In genomic region chr1:182604835-182605164, GRCh38 we compare ENCODE assay signal across 8 cellular contexts. TPM values are rescaled to one million over a fixed set of nuclear protein-coding genes. Genes with fewer than 3 reads are reported as not detected.
DNase-seq lines count a peak whose midpoint lies in the region; ATAC-seq and TF ChIP-seq lines count a peak whose summit lies in the region.

No MANE protein-coding gene starts in this region.

- H3K9ac ChIP-seq in BLaER1 treated with 17β-estradiol and CSF1 and Interleukin-3, amounts not matched to agents 10 nM and 100 nM = peak overlapping the region in 9 of 11 experiments; percentile 34 to 88 (median 76); a peak in 14 of 22 replicates
- H3K9ac ChIP-seq in HCT116 (ENCODE audit: low read length) = no peak overlapping the region

- H3K27ac Mint-ChIP-seq in naive thymus-derived CD8-positive, alpha-beta T cell = peak overlapping the region in 2 of 10 donors; percentile 15 to 28

- H3K4me1 ChIP-seq in BLaER1 treated with 17β-estradiol and CSF1 and Interleukin-3, amounts not matched to agents 10 nM and 100 nM = peaks cover 67 to 84% (median 79%) of the 10 kb centered on the region in 10 experiments
- peaks cover 0 to 21% of the 10 kb centered on the region in 2 experiments; a peak in 3 of 4 replicates for H3K4me1 ChIP-seq in HCT116 (ENCODE audit: control insufficient read depth in 1 of 2, insufficient read depth in 2 of 2, low read length in 2 of 2)
- peaks cover 0 to 16% of the 10 kb centered on the region in 2 donors for H3K4me1 ChIP-seq in breast epithelium
- peaks cover 0 to 17% (median 1%) of the 10 kb centered on the region in 4 donors for H3K4me1 ChIP-seq in Peyer's patch

- BruUV-seq in HCT116 (replicated peaks; lab: Mats Ljungman, UMichigan) = no TSS peak

- H3K4me1 Mint-ChIP-seq in naive thymus-derived CD8-positive, alpha-beta T cell = peaks cover 7 to 24% (median 14%) of the 10 kb centered on the region in 4 donors

- no peaks in the 10 kb centered on the region for H3K79me2 ChIP-seq in HCT116 (ENCODE audit: insufficient read depth, low read length)

- H3K9me2 ChIP-seq in HCT116 (ENCODE audit: insufficient read depth) = no peaks in the 10 kb centered on the region

- H3K4me3 ChIP-seq in BLaER1 treated with 17β-estradiol and CSF1 and Interleukin-3, amounts not matched to agents 10 nM and 100 nM = peak overlapping the region; percentile 62 to 86 (median 72); a peak in 16 of 20 replicates
- H3K4me3 ChIP-seq in HCT116 (replicated peaks in 1 of 2; ENCODE audit: low read depth in 1 of 2, low read length in 2 of 2) (no peak overlapping the region; a peak in 1 of 4 replicates), breast epithelium (peak overlapping the region in 2 of 3 donors; percentile 57 to 73), Peyer's patch (peak overlapping the region in 2 of 4 donors; percentile 56)

- H3K4me3 Mint-ChIP-seq in naive thymus-derived CD8-positive, alpha-beta T cell = peak overlapping the region; percentile 68 to 87 (median 82)

- TF ChIP-seq CTCF in HCT116 (IDR thresholded peaks at IDR 0.05 in 2 of 3, conservative IDR thresholded peaks at IDR 0.05 in 1 of 3; ENCODE audit: borderline replicate concordance in 1 of 3, insufficient read depth in 1 of 3, low read depth in 2 of 3, low read length in 2 of 3) (no peak), breast epithelium (IDR thresholded peaks at IDR 0.05) (no peak), Peyer's patch (IDR thresholded peaks at IDR 0.05) (no peak)

- H3K9me3 Mint-ChIP-seq in naive thymus-derived CD8-positive, alpha-beta T cell = no peaks in the 10 kb centered on the region

- POLR2A ChIA-PET in HCT116 (lab: Charles Lee) = interaction anchor here (0.6 to 2.6 kb wide), 13 partner anchors 10 to 185 kb away, joined by 3 to 18 read pairs (median 4); partner anchors contain the start of gene NPL
- POLR2A ChIA-PET in naive thymus-derived CD8-positive, alpha-beta T cell (lab: Charles Lee) = interaction anchor here (0.5 to 1.4 kb wide), 3 partner anchors 10 to 178 kb away, joined by 3 to 8 read pairs (median 7); no protein-coding TSS in a partner anchor

- peaks cover 16 to 37% (median 19%) of the 10 kb centered on the region in 5 donors for H3K27me3 Mint-ChIP-seq in naive thymus-derived CD8-positive, alpha-beta T cell

- peak overlapping the region in 7 of 11 experiments; percentile 1 to 68 (median 50); a peak in 9 of 22 replicates for H3K27ac ChIP-seq in BLaER1 treated with 17β-estradiol and CSF1 and Interleukin-3, amounts not matched to agents 10 nM and 100 nM
- no peak overlapping the region for H3K27ac ChIP-seq in HCT116 (ENCODE audit: low read depth, low read length)
- peak overlapping the region in 1 of 2 donors; percentile 65 for H3K27ac ChIP-seq in breast epithelium
- no peak overlapping the region for H3K27ac ChIP-seq in Peyer's patch

- peak overlapping the region; percentile 91 to 98 (median 96) for H3K4me2 ChIP-seq in BLaER1 treated with 17β-estradiol and CSF1 and Interleukin-3, amounts not matched to agents 10 nM and 100 nM
- peak overlapping the region; percentile 99 for H3K4me2 ChIP-seq in HCT116 (ENCODE audit: low read length)

- DNase-seq in HCT116 (ENCODE audit: low read depth, low spot score) = no peak
- no peak for DNase-seq in breast epithelium (ENCODE audit: low spot score in 2 of 2)
- no peak for DNase-seq in naive thymus-derived CD8-positive, alpha-beta T cell
- DNase-seq in GM19238 (ENCODE audit: insufficient read length, low spot score) = no peak
- DNase-seq in pons (ENCODE audit: low spot score) = no peak
- DNase-seq in Peyer's patch = no peak

- TF ChIP-seq RAD21 in HCT116 (IDR thresholded peaks at IDR 0.05; ENCODE audit: low read depth) = no peak

- CTCF ChIA-PET in HCT116 (lab: Charles Lee) = interaction anchor here (0.8 to 17.3 kb wide), 3 partner anchors 10 to 181 kb away, joined by 4 to 412 read pairs (median 11); partner anchors contain the start of gene NPL

- no peaks in the 10 kb centered on the region for H3K36me3 Mint-ChIP-seq in naive thymus-derived CD8-positive, alpha-beta T cell

- H3K9me3 ChIP-seq in BLaER1 treated with 17β-estradiol and CSF1 and Interleukin-3, amounts not matched to agents 10 nM and 100 nM (replicated peaks in 1 of 11) = no peaks in the 10 kb centered on the region
- H3K9me3 ChIP-seq in HCT116 (ENCODE audit: control insufficient read depth in 1 of 2, insufficient read depth in 1 of 2, low read depth in 1 of 2, low read length in 2 of 2) = no peaks in the 10 kb centered on the region
- H3K9me3 ChIP-seq in breast epithelium = no peaks in the 10 kb centered on the region
- H3K9me3 ChIP-seq in Peyer's patch = no peaks in the 10 kb centered on the region

- H3K36me3 ChIP-seq in BLaER1 treated with 17β-estradiol and CSF1 and Interleukin-3, amounts not matched to agents 10 nM and 100 nM = peaks cover 12 to 34% (median 26%) of the 10 kb centered on the region in 11 experiments; a peak in 21 of 22 replicates
- H3K36me3 ChIP-seq in HCT116 (ENCODE audit: control insufficient read depth in 1 of 2, insufficient read depth in 2 of 2, low read length in 2 of 2) = peaks cover 8 to 13% of the 10 kb centered on the region in 2 experiments; a peak in 3 of 4 replicates
- H3K36me3 ChIP-seq in breast epithelium = no peaks in the 10 kb centered on the region
- no peaks in the 10 kb centered on the region for H3K36me3 ChIP-seq in Peyer's patch

- ATAC-seq in HCT116 (no peak), HG03135 (IDR thresholded peaks at IDR 0.05; ENCODE audit: unreplicated experiment) (no peak)
- ATAC-seq in naive thymus-derived CD8-positive, alpha-beta T cell = no peak

- TF ChIP-seq POLR2A in HCT116 (IDR thresholded peaks at IDR 0.05; ENCODE audit: borderline replicate concordance, extremely low read depth, insufficient read depth, insufficient read length) (no peak), breast epithelium (IDR thresholded peaks at IDR 0.05) (no peak), Peyer's patch (IDR thresholded peaks at IDR 0.05) (no peak)

- intact Hi-C loops in HCT116 (cut with micrococcal nuclease) = no loop called here
- intact Hi-C loops in breast epithelium (cut with DNase I; ENCODE audit: low total_unique reads) = loop anchor here (5.0 kb wide), 1 partner anchor 178 kb away; no protein-coding TSS in a partner anchor

- H2AFZ ChIP-seq in HCT116 (ENCODE audit: low read depth, low read length, poor library complexity, severe bottlenecking) = peak overlapping the region; percentile 4

- peaks cover 0 to 44% (median 33%) of the 10 kb centered on the region in 11 experiments; a peak in 16 of 22 replicates for H4K20me1 ChIP-seq in BLaER1 treated with 17β-estradiol and CSF1 and Interleukin-3, amounts not matched to agents 10 nM and 100 nM
- no peaks in the 10 kb centered on the region for H4K20me1 ChIP-seq in HCT116 (ENCODE audit: insufficient read depth)

- RAD21 ChIA-PET in HCT116 (lab: Charles Lee; ENCODE audit: low non-redundant PET in 1 of 2, low total read pairs in 2 of 2, uncharacterized antibody in 2 of 2, unreplicated experiment in 2 of 2) = interaction anchor here in 1 of 2 experiments (1.0 kb wide), 1 partner anchor 9 kb away, joined by 3 read pairs; no protein-coding TSS in a partner anchor

- H3K27me3 ChIP-seq in BLaER1 treated with 17β-estradiol and CSF1 and Interleukin-3, amounts not matched to agents 10 nM and 100 nM = 0 out of 22 replicates have a peak, but pooled peaks cover 0 to 4% (median 0%) of the 10 kb centered on the region in 11 experiments
- H3K27me3 ChIP-seq in HCT116 (ENCODE audit: insufficient read depth, low read length) (no peaks in the 10 kb centered on the region), breast epithelium (no peaks in the 10 kb centered on the region), Peyer's patch (no peaks in the 10 kb centered on the region)

TF ChIP-seq in HCT116, 20 proteins besides CTCF, POLR2A, EP300 and RAD21 (continues in another document):
- TF ChIP-seq ZFX (IDR thresholded peaks at IDR 0.05) (no peak), EZH2 (IDR thresholded peaks at IDR 0.05) (no peak), EZH2phosphoT487 (IDR thresholded peaks at IDR 0.05; ENCODE audit: borderline replicate concordance) (no peak), YY1 (IDR thresholded peaks at IDR 0.05; ENCODE audit: extremely low read depth, insufficient replicate concordance, low read depth, low read length) (no peak), ATF3 (IDR thresholded peaks at IDR 0.05) (no peak), ELF1 (IDR thresholded peaks at IDR 0.05; ENCODE audit: borderline replicate concordance, low read depth) (no peak), ZBTB33 (IDR thresholded peaks at IDR 0.05; ENCODE audit: extremely low read depth, insufficient replicate concordance, low read length) (no peak)

RNA-seq across cellular contexts. Expression of gene RGS16, which starts 0.6 kb away (rescaled TPM):
- total RNA-seq in HCT116 (2021; ENCODE audit: unreplicated experiment) (6.5 TPM), breast epithelium (1 to 10 TPM; 1.3 to 6.3 (median 2.3) TPM), Peyer's patch (under 1 TPM in 1 of 4 donors, not detected in 3; 0.40 TPM)
- polyA plus RNA-seq in HCT116 (2012) = 7.0 and 7.9 TPM in 2 replicates
- under 1 TPM; 0.41 to 0.49 TPM for total RNA-seq in naive thymus-derived CD8-positive, alpha-beta T cell
- polyA plus RNA-seq in naive thymus-derived CD8-positive, alpha-beta T cell = not detected

RNA-seq across cellular contexts. Expression of gene RNASEL, which starts 15.7 kb away (rescaled TPM):
- total RNA-seq in HCT116 (2021; ENCODE audit: unreplicated experiment) (2.9 TPM), breast epithelium (10 to 100 TPM; 10.7 to 14.8 (median 10.8) TPM), Peyer's patch (10 to 100 TPM; 12.4 to 15.0 (median 13.3) TPM)
- 1.6 and 2.0 TPM in 2 replicates for polyA plus RNA-seq in HCT116 (2012)
- total RNA-seq in naive thymus-derived CD8-positive, alpha-beta T cell = 10 to 100 TPM; 20.2 to 20.8 TPM
- 10 to 100 TPM in 1 of 3 donors, 1 to 10 TPM in 2; 5.0 to 10.1 (median 6.4) TPM for polyA plus RNA-seq in naive thymus-derived CD8-positive, alpha-beta T cell

Comparison
In these comparisons a context has a peak if more than half of its experiments do, and no peak if none do; other contexts are left out.
1. H3K27ac ChIP-seq: peak in BLaER1 treated with 17β-estradiol and CSF1 and Interleukin-3, amounts not matched to agents 10 nM and 100 nM (7 of 11); none in HCT116 (single experiment) and Peyer's patch (0 of 4).
2. H3K4me3 ChIP-seq: peak in BLaER1 treated with 17β-estradiol and CSF1 and Interleukin-3, amounts not matched to agents 10 nM and 100 nM (10 of 10) and breast epithelium (2 of 3); none in HCT116 (0 of 2).